Comparison of ENCODE assay signal across 17 cellular contexts in genomic region chr1:79215311-79215710, GRCh38.
"Had no signal": no experiment of that assay in that cellular context is flagged by ENCODE, and none has a peak within 500 bp of the region (broad histone marks: within the 10 kb centered on the region; RNA-seq: fewer than 3 reads in every experiment).

No MANE protein-coding gene starts in this region.

- ATAC-seq: activated naive CD8-positive, alpha-beta T cell treated with anti-CD3 and anti-CD28 coated beads, Interleukin-2, amount 50 U/mL, for 24 hours; gastroesophageal sphincter; heart right ventricle; mucosa of descending colon; stimulated activated naive B cell treated with anti-CD40 and anti-IgM and Interleukin-4, amounts not matched to agents 10 μg/mL and 1 μg/mL and 100 μg/mL, for 72 hours had no signal

- DNase-seq: activated CD4-positive, alpha-beta memory T cell treated with anti-CD3 and anti-CD28 coated beads, Interleukin-2, amount 10 ng/mL, durations not matched to agents 7 days and 5 days; activated CD4-positive, alpha-beta T cell treated with anti-CD3 and anti-CD28 coated beads for 48 hours; activated CD4-positive, CD25-positive, alpha-beta regulatory T cell; activated effector memory CD4-positive, alpha-beta T cell treated with Interleukin-2 at 50 U/mL for 16 hours; activated naive CD4-positive, alpha-beta T cell treated with anti-CD3 and anti-CD28 coated beads, Interleukin-2, amount 10 ng/mL, durations not matched to agents 7 days and 5 days; activated naive CD8-positive, alpha-beta T cell treated with anti-CD3 and anti-CD28 coated beads, Interleukin-2, amount 50 U/mL, for 24 hours; activated T-cell treated with anti-CD3 and anti-CD28 coated beads, Interleukin-2, amount 50 U/mL, for 48 hours; anterior cingulate cortex; heart right ventricle; mesenchymal stem cell; mucosa of descending colon; naive B cell; stimulated activated naive B cell treated with anti-CD40 and anti-IgM and Interleukin-4, amounts not matched to agents 10 μg/mL and 1 μg/mL and 100 μg/mL, for 72 hours; thyroid gland had no signal

- H3K36me3 ChIP-seq: esophagus muscularis mucosa, gastroesophageal sphincter, heart right ventricle, thyroid gland had no signal

- H3K27me3 ChIP-seq: esophagus muscularis mucosa, gastroesophageal sphincter, heart right ventricle, thyroid gland had no signal

- H3K4me3 ChIP-seq: coronary artery, esophagus muscularis mucosa, gastroesophageal sphincter, heart right ventricle, mucosa of descending colon, thyroid gland had no signal
